In genomic region chr19:45492627-45493470, GRCh38 we compare ENCODE assay signal across 8 cellular contexts. TPM values are rescaled to one million over a fixed set of nuclear protein-coding genes. Genes with fewer than 3 reads are reported as not detected.
A peak's percentile ranks its signal among the peaks of the same experiment; 100 is the strongest.
DNase-seq lines count a peak whose midpoint lies in the region; ATAC-seq and TF ChIP-seq lines count a peak whose summit lies in the region.

No MANE protein-coding gene starts in this region.

- H3K9ac ChIP-seq in rectal smooth muscle tissue (ENCODE audit: low read length), result peak overlapping the region; percentile 62

- WGBS in heart left ventricle, 4 donors, result 8 to 20% (median 15%) methylated on average over 22 to 32 of the region's 32 CpGs

- CTCF ChIA-PET in WTC11 (lab: Charles Lee), result interaction anchor here (0.7 to 9.1 kb wide), 7 partner anchors 7 to 149 kb away, joined by 3 to 145 read pairs (median 4); no protein-coding TSS in a partner anchor

- ATAC-seq in Right ventricle myocardium inferior (peak; percentile 77), WTC11 (peak; percentile 65), heart left ventricle (peak; percentile 56 to 74 (median 66)), HG02885 (IDR thresholded peaks at IDR 0.05; ENCODE audit: poor library complexity, unreplicated experiment) (no peak), HG03457 (IDR thresholded peaks at IDR 0.05; ENCODE audit: unreplicated experiment) (no peak)

- H3K36me3 ChIP-seq in heart left ventricle (peaks cover 0 to 7% (median 0%) of the 10 kb centered on the region in 9 donors), rectal smooth muscle tissue (ENCODE audit: control insufficient read depth, insufficient read depth, low read length) (no peaks in the 10 kb centered on the region)

- peaks cover 24% of the 10 kb centered on the region for H3K4me1 Mint-ChIP-seq in WTC11

- H3K27ac ChIP-seq in heart left ventricle (peak overlapping the region in 11 of 12 donors; percentile 32 to 85 (median 74)), rectal smooth muscle tissue (ENCODE audit: low read depth, low read length) (peak overlapping the region; percentile 75)

- peaks cover 3% of the 10 kb centered on the region; the same call in 1 of the 2 replicates for H3K36me3 Mint-ChIP-seq in WTC11

- POLR2A ChIA-PET in WTC11 (lab: Charles Lee), result interaction anchor here (0.6 kb wide), 1 partner anchor 11 kb away, joined by 4 read pairs; no protein-coding TSS in a partner anchor

- peaks cover 21% of the 10 kb centered on the region for H3K27me3 Mint-ChIP-seq in WTC11 (ENCODE audit: low read depth)

- H3K9me3 ChIP-seq in heart left ventricle, result no peaks in the 10 kb centered on the region

- DNase-seq in Right ventricle myocardium inferior (ENCODE audit: missing footprints) (peak; percentile 67), cardiac septum (ENCODE audit: low spot score) (no peak), WTC11 (ENCODE audit: low spot score) (peak; percentile 88), heart left ventricle (peak; percentile 74 to 82 (median 78)), LoVo (ENCODE audit: low spot score) (no peak)

- TF ChIP-seq POLR2A in heart left ventricle (IDR thresholded peaks at IDR 0.05), result peak in 1 of 2 donors; percentile 26

- peaks cover 0 to 4% (median 0%) of the 10 kb centered on the region in 9 donors for H3K27me3 ChIP-seq in heart left ventricle
- H3K27me3 ChIP-seq in rectal smooth muscle tissue (ENCODE audit: control insufficient read depth, insufficient read depth, low read length), result no peaks in the 10 kb centered on the region

- no peaks in the 10 kb centered on the region for H3K9me3 Mint-ChIP-seq in WTC11

- peak overlapping the region; percentile 31 to 79 (median 64) for H3K4me3 ChIP-seq in heart left ventricle
- peak overlapping the region; percentile 70 for H3K4me3 ChIP-seq in rectal smooth muscle tissue (ENCODE audit: low read length)

- intact Hi-C loops in Right ventricle myocardium inferior (cut with DNase I) (loop anchor here (10.0 kb wide), 1 partner anchor 152 kb away; no protein-coding TSS in a partner anchor), cardiac septum (cut with DNase I) (loop anchor here (5.0 kb wide), 1 partner anchor 149 kb away; no protein-coding TSS in a partner anchor), heart left ventricle (cut with DNase I) (loop anchor here in 3 of 10 donors (5.0 to 10.0 kb wide), 2 partner anchors 149 to 152 kb away; no protein-coding TSS in a partner anchor)

- H3K27ac Mint-ChIP-seq in WTC11, result peak overlapping the region; percentile 88

- H3K4me1 ChIP-seq in heart left ventricle, result peaks cover 0 to 35% (median 19%) of the 10 kb centered on the region in 12 donors
- H3K4me1 ChIP-seq in rectal smooth muscle tissue (ENCODE audit: control insufficient read depth, insufficient read depth, low read length), result peaks cover 8% of the 10 kb centered on the region

- peak overlapping the region; percentile 81 for H3K4me3 Mint-ChIP-seq in WTC11

- TF ChIP-seq CTCF in WTC11 (IDR thresholded peaks at IDR 0.05) (no peak), heart left ventricle (IDR thresholded peaks at IDR 0.05) (no peak)

TF ChIP-seq in WTC11, 78 proteins besides CTCF, POLR2A, EP300 and RAD21:
- TF ChIP-seq FOXP4 (CRISPR knock-in tag; IDR thresholded peaks at IDR 0.05), result peak; percentile 48; the same call in 1 of the 2 replicates
- TF ChIP-seq ZNF281 (CRISPR knock-in tag; IDR thresholded peaks at IDR 0.05), result peak; percentile 97
- TF ChIP-seq FOXK1 (CRISPR knock-in tag; IDR thresholded peaks at IDR 0.05), result peak; percentile 37; the same call in 1 of the 2 replicates
- TF ChIP-seq E2F5 (CRISPR knock-in tag; IDR thresholded peaks at IDR 0.05), result 0 out of 2 replicates have a peak, but pooled peaks have one; percentile 35
- TF ChIP-seq USF1 (CRISPR knock-in tag; IDR thresholded peaks at IDR 0.05), result 0 out of 2 replicates have a peak, but pooled peaks have one; percentile 14
- no peak for TF ChIP-seq FOXJ3 (CRISPR knock-in tag; IDR thresholded peaks at IDR 0.05; ENCODE audit: borderline replicate concordance)
- TF ChIP-seq CREM (CRISPR knock-in tag; IDR thresholded peaks at IDR 0.05), result 0 out of 2 replicates have a peak, but pooled peaks have one; percentile 35
- TF ChIP-seq SP1 (CRISPR knock-in tag; conservative IDR thresholded peaks at IDR 0.05), result peak; percentile 81
- no peak for TF ChIP-seq SMAD3 (CRISPR knock-in tag; IDR thresholded peaks at IDR 0.05; ENCODE audit: borderline replicate concordance)
- peak; percentile 80 for TF ChIP-seq ETV6 (CRISPR knock-in tag; IDR thresholded peaks at IDR 0.05)
- peak; percentile 66; the same call in 1 of the 2 replicates for TF ChIP-seq ZNF121 (CRISPR knock-in tag; IDR thresholded peaks at IDR 0.05)

RNA-seq across cellular contexts. Expression of gene RTN2, which starts 4.0 kb away (rescaled TPM):
- total RNA-seq in Right ventricle myocardium inferior (30.6 TPM), cardiac septum (15.1 TPM), WTC11 (2021) (25.1 to 27.8 TPM (median 27.4 TPM) in 3 replicates), heart left ventricle (10 to 100 TPM; 12.9 to 33.0 (median 26.9) TPM)
- polyA plus RNA-seq in heart left ventricle, result 10 to 100 TPM; 12.1 to 14.2 TPM

RNA-seq across cellular contexts. Expression of gene PPM1N, which starts 5.4 kb away (rescaled TPM):
- total RNA-seq in Right ventricle myocardium inferior (0.65 TPM), cardiac septum (0.59 TPM), WTC11 (2021) (10.3 to 15.1 TPM (median 14.2 TPM) in 3 replicates), heart left ventricle (1 to 10 TPM in 1 of 9 donors, under 1 TPM in 3, not detected in 5; 0.56 to 2.7 (median 0.65) TPM)
- under 1 TPM; 0.23 to 0.78 TPM for polyA plus RNA-seq in heart left ventricle

RNA-seq across cellular contexts. Expression of gene VASP, which starts 14.4 kb away (rescaled TPM):
- total RNA-seq in Right ventricle myocardium inferior (49.0 TPM), cardiac septum (60.4 TPM), WTC11 (2021) (143 to 146 TPM (median 144 TPM) in 3 replicates), heart left ventricle (100 to 1,000 TPM in 1 of 9 donors, 10 to 100 TPM in 8; 31.2 to 106 (median 46.8) TPM)
- polyA plus RNA-seq in heart left ventricle, result 10 to 100 TPM; 50.9 to 74.9 TPM

RNA-seq across cellular contexts. Expression of gene FOSB, which starts 25.1 kb away (rescaled TPM):
- total RNA-seq in Right ventricle myocardium inferior (0.32 TPM), cardiac septum (0.94 TPM), WTC11 (2021) (2.3 to 7.2 TPM (median 5.4 TPM) in 3 replicates), heart left ventricle (100 to 1,000 TPM in 1 of 9 donors, 10 to 100 TPM in 1, 1 to 10 TPM in 4, under 1 TPM in 3; 0.23 to 107 (median 1.1) TPM)
- polyA plus RNA-seq in heart left ventricle, result 1 to 10 TPM; 1.4 to 8.0 TPM

Comparison
In these comparisons a context has a peak if more than half of its experiments do, and no peak if none do; other contexts are left out.
1. DNase-seq: peak in Right ventricle myocardium inferior (single experiment), WTC11 (single experiment) and heart left ventricle (5 of 5); none in cardiac septum (single experiment) and LoVo (single experiment).
2. ATAC-seq: peak in Right ventricle myocardium inferior (single experiment), WTC11 (single experiment) and heart left ventricle (4 of 4); none in HG02885 (single experiment) and HG03457 (single experiment).